7 cellular contexts compared by ENCODE assay signal in genomic region chr4:45199736-45200135, GRCh38.
"Had no signal": no experiment of that assay in that cellular context is flagged by ENCODE, and none has a peak within 500 bp of the region (broad histone marks: within the 10 kb centered on the region; RNA-seq: fewer than 3 reads in every experiment).

No MANE protein-coding gene starts in this region.

- ATAC-seq: GM23338 had no signal

- DNase-seq: H9, HCEC 1CT, IMR-90 had no signal

- H3K4me3 ChIP-seq: GM23338 had no signal

- FAIRE-seq: H1, H54, HTR-8/SVneo had no signal
